20 cellular contexts compared by ENCODE assay signal in the genomic region with DNA sequence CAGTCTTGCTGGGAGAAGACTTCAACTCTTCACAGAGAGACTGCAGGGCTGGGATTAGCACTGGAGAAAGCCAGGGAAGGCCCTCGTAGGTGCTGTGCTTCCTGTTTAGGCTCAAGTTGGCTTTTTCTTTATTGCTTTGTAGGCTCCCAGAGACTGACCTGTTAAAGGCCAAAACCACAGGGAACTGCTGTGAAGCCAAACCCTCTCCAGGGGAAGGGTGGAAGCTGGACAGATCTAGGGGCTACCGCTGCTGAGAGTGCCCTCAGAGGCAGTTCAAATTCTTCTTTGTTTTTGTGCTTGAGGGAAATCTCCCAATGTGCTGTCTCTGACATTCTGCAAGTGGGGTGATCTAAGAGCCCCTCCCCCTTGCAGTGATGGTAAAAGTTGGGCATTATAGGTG.
DNase-seq lines count a peak whose midpoint lies in the region; ATAC-seq and TF ChIP-seq lines count a peak whose summit lies in the region.
"Had no signal": no experiment of that assay in that cellular context is flagged by ENCODE, and none has a peak within 500 bp of the region (broad histone marks: within the 10 kb centered on the region; RNA-seq: fewer than 3 reads in every experiment).

No MANE protein-coding gene starts in this region.

- no peaks in the 10 kb centered on the region for H3K9me3 Mint-ChIP-seq in H9
- H3K9me3 Mint-ChIP-seq in endodermal cell: no peaks in the 10 kb centered on the region

- H3K23me2 ChIP-seq in H9 (ENCODE audit: insufficient read length, low read depth, low read length, poor library complexity, severe bottlenecking): no peaks in the 10 kb centered on the region

- no peak overlapping the region for H3K23ac ChIP-seq in H9 (ENCODE audit: insufficient read length, low read depth, low read length)

- no peak overlapping the region for H4K5ac ChIP-seq in H9 (ENCODE audit: insufficient read length, low read depth, low read length)

- no peak overlapping the region for H3K4me2 ChIP-seq in H9 (ENCODE audit: insufficient read depth, insufficient read length, low read length)

- H3K4me3 ChIP-seq in endodermal cell (ENCODE audit: low read length): no peak overlapping the region
- H3K4me3 ChIP-seq: GM23248 had no signal

- H3K18ac ChIP-seq in H9 (ENCODE audit: insufficient read length, low read depth, low read length): no peak overlapping the region

- H3K4me3 Mint-ChIP-seq in H9 (no peak overlapping the region), endodermal cell (no peak overlapping the region)
- H3K4me3 Mint-ChIP-seq: CD4-positive, CD25-positive, alpha-beta regulatory T cell; CD8-positive, alpha-beta memory T cell; IgD-negative memory B cell had no signal

- H2BK12ac ChIP-seq in H9 (ENCODE audit: insufficient read length, low read depth, low read length): no peak overlapping the region

- no peak overlapping the region for H3K27ac Mint-ChIP-seq in H9
- peak overlapping the region; percentile 26 for H3K27ac Mint-ChIP-seq in endodermal cell
- H3K27ac Mint-ChIP-seq: CD4-positive, CD25-positive, alpha-beta regulatory T cell; CD8-positive, alpha-beta memory T cell; IgD-negative memory B cell had no signal

- no peak for ATAC-seq in HG03135 (IDR thresholded peaks at IDR 0.05; ENCODE audit: unreplicated experiment)
- ATAC-seq: HepG2 had no signal

- H2BK15ac ChIP-seq in H9 (ENCODE audit: low read depth, low read length): no peak overlapping the region

- no peak overlapping the region for H2BK120ac ChIP-seq in H9 (ENCODE audit: low read depth, low read length, poor library complexity, severe bottlenecking)

- H3K79me2 ChIP-seq in H9 (ENCODE audit: insufficient read depth, low read length): no peaks in the 10 kb centered on the region

- no peak overlapping the region for H2BK5ac ChIP-seq in H9 (ENCODE audit: insufficient read length, low read length)

- no peaks in the 10 kb centered on the region for H3K79me1 ChIP-seq in H9 (ENCODE audit: insufficient read depth, low read depth, low read length, poor library complexity, severe bottlenecking)

- no peak overlapping the region for H2BK20ac ChIP-seq in H9 (ENCODE audit: low read depth, low read length, poor library complexity, severe bottlenecking)

- H2AFZ ChIP-seq in H9 (ENCODE audit: low read length): peak overlapping the region; percentile 62
- H2AFZ ChIP-seq: GM23248 had no signal

- no peak overlapping the region for H4K91ac ChIP-seq in H9 (ENCODE audit: insufficient read length, low read depth, low read length)

- no peak overlapping the region for H3T11ph ChIP-seq in H9 (ENCODE audit: low read length)

- no CpG with 5 or more reads among the region's 2 CpGs for WGBS in H9 (ENCODE audit: extremely low coverage, insufficient read length, low lambda C conversion rate)
- WGBS in endodermal cell (ENCODE audit: insufficient coverage in 1 of 2, insufficient read length in 1 of 2), 2 experiments: 75 to 76% methylated on average over 2 of the region's 2 CpGs

- H3K4me1 Mint-ChIP-seq in H9: no peaks in the 10 kb centered on the region
- H3K4me1 Mint-ChIP-seq in endodermal cell: peaks cover 7% of the 10 kb centered on the region
- H3K4me1 Mint-ChIP-seq: CD4-positive, CD25-positive, alpha-beta regulatory T cell; CD8-positive, alpha-beta memory T cell; IgD-negative memory B cell had no signal

- H3K9me3 ChIP-seq in H9 (ENCODE audit: control insufficient read depth, low read depth, low read length): no peaks in the 10 kb centered on the region
- H3K9me3 ChIP-seq in endodermal cell (ENCODE audit: control insufficient read depth, low read length): no peaks in the 10 kb centered on the region
- H3K9me3 ChIP-seq: BE2C had no signal

- H3K4me1 ChIP-seq in H9 (ENCODE audit: insufficient read depth, low read length) (no peaks in the 10 kb centered on the region; the same call in 1 of the 2 replicates), endodermal cell (ENCODE audit: control insufficient read depth, insufficient read depth, low read length) (no peaks in the 10 kb centered on the region)
- H3K4me1 ChIP-seq: BE2C had no signal

- DNase-seq in H9 (no peak), UCSD-AML1 (lab: John Stamatoyannopoulos, UW; ENCODE audit: unreplicated experiment) (peak; percentile 7), endodermal cell (peak; percentile 60), SIG-M5 treated with dmso at 0.1 percent for 504 hours (lab: John Stamatoyannopoulos, UW; ENCODE audit: unreplicated experiment) (no peak), NCI-H1105 (lab: John Stamatoyannopoulos, UW) (no peak), posterior vena cava (ENCODE audit: low spot score) (no peak)
- DNase-seq: ACHN; BE2C; C1 segment of cervical spinal cord; CD4-positive, CD25-positive, alpha-beta regulatory T cell; CD8-positive, alpha-beta memory T cell; COR-L47; DMS 273 treated with DMSO at 0.1 percent for 48 hours; DND-41; EL; GM23248; H7 had no signal

- H3K27ac ChIP-seq in H9 (ENCODE audit: insufficient read length, low read depth, low read length) (no peak overlapping the region), endodermal cell (ENCODE audit: low read depth, low read length) (no peak overlapping the region)
- H3K27ac ChIP-seq: GM23248 had no signal

- H3K9ac ChIP-seq in H9 (ENCODE audit: extremely low read depth, insufficient read length, low read length): no peak overlapping the region
- H3K9ac ChIP-seq in endodermal cell (ENCODE audit: extremely low read depth, low read length, poor library complexity, severe bottlenecking): no peak overlapping the region
- H3K9ac ChIP-seq: GM23248 had no signal

- intact Hi-C loops in posterior vena cava (cut with DNase I): no loop called here

- no peak for TF ChIP-seq CTCF in H9 (conservative IDR thresholded peaks at IDR 0.05)
- no peak for TF ChIP-seq CTCF in endodermal cell (conservative IDR thresholded peaks at IDR 0.05)

- H3K36me3 ChIP-seq in endodermal cell (ENCODE audit: control insufficient read depth, insufficient read depth, low read length): no peaks in the 10 kb centered on the region
- H3K36me3 ChIP-seq: BE2C had no signal

- H3K27me3 ChIP-seq in H9 (ENCODE audit: insufficient read depth, low read length): no peaks in the 10 kb centered on the region
- no peaks in the 10 kb centered on the region for H3K27me3 ChIP-seq in endodermal cell (ENCODE audit: control insufficient read depth, insufficient read depth, low read length, poor library complexity, severe bottlenecking)
- H3K27me3 ChIP-seq: BE2C had no signal

- H3K56ac ChIP-seq in H9 (ENCODE audit: insufficient read length, low read depth, low read length): no peak overlapping the region

- no peak overlapping the region for H3K14ac ChIP-seq in H9 (ENCODE audit: insufficient read depth, low read length)

- H3K4ac ChIP-seq in H9 (ENCODE audit: low read depth, low read length): no peak overlapping the region

- no peak overlapping the region for H2AK5ac ChIP-seq in H9 (ENCODE audit: insufficient read length, low read length)

- no peak overlapping the region for H4K8ac ChIP-seq in H9 (replicated peaks; ENCODE audit: insufficient read length, low read depth, low read length)

- H3K27me3 Mint-ChIP-seq in H9 (ENCODE audit: low read depth): no peaks in the 10 kb centered on the region
- no peaks in the 10 kb centered on the region for H3K27me3 Mint-ChIP-seq in endodermal cell (ENCODE audit: insufficient read depth)
- H3K27me3 Mint-ChIP-seq: CD4-positive, CD25-positive, alpha-beta regulatory T cell; CD8-positive, alpha-beta memory T cell; IgD-negative memory B cell had no signal

- no peaks in the 10 kb centered on the region for H4K20me1 ChIP-seq in H9 (ENCODE audit: control insufficient read depth, insufficient read depth, insufficient read length)

- H3K36me3 Mint-ChIP-seq in H9 (ENCODE audit: insufficient read depth in 1 of 3, low read depth in 3 of 3): no peaks in the 10 kb centered on the region
- no peaks in the 10 kb centered on the region for H3K36me3 Mint-ChIP-seq in endodermal cell (ENCODE audit: low read depth)
- H3K36me3 Mint-ChIP-seq: CD4-positive, CD25-positive, alpha-beta regulatory T cell had no signal

Comparison
In these comparisons a context has a peak if more than half of its experiments do, and no peak if none do; other contexts are left out.
1. DNase-seq: peak in UCSD-AML1 (single experiment) and endodermal cell (single experiment); none in H9 (single experiment), SIG-M5 treated with dmso at 0.1 percent for 504 hours (single experiment), NCI-H1105 (single experiment) and posterior vena cava (single experiment).